ENCODE assay signal across 1 cellular context in genomic region chr16:2147981-2148671, GRCh38.
TF ChIP-seq lines count a peak whose summit lies in the region.

A gene with protein sequence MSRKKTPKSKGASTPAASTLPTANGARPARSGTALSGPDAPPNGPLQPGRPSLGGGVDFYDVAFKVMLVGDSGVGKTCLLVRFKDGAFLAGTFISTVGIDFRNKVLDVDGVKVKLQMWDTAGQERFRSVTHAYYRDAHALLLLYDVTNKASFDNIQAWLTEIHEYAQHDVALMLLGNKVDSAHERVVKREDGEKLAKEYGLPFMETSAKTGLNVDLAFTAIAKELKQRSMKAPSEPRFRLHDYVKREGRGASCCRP (plus strand): TSS chr16:2148625. CDS start chr16:2148784, 159 bp downstream.

TF ChIP-seq in HEK293, 187 proteins besides CTCF, POLR2A, EP300 and RAD21 (continued from another document and continues in another):
- TF ChIP-seq ZNF561 (tag by site-specific recombination; IDR thresholded peaks at IDR 0.05; ENCODE audit: borderline replicate concordance): no peak; the same call in 1 of the 2 replicates
- TF ChIP-seq, protein P1, sequence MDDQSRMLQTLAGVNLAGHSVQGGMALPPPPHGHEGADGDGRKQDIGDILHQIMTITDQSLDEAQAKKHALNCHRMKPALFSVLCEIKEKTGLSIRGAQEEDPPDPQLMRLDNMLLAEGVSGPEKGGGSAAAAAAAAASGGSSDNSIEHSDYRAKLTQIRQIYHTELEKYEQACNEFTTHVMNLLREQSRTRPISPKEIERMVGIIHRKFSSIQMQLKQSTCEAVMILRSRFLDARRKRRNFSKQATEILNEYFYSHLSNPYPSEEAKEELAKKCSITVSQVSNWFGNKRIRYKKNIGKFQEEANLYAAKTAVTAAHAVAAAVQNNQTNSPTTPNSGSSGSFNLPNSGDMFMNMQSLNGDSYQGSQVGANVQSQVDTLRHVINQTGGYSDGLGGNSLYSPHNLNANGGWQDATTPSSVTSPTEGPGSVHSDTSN (CRISPR knock-in tag; IDR thresholded peaks at IDR 0.05): peak; percentile 54; the same call in 1 of the 2 replicates
- peak; percentile 74 for TF ChIP-seq ZNF600 (tag by site-specific recombination; IDR thresholded peaks at IDR 0.05)
- TF ChIP-seq, protein P2, sequence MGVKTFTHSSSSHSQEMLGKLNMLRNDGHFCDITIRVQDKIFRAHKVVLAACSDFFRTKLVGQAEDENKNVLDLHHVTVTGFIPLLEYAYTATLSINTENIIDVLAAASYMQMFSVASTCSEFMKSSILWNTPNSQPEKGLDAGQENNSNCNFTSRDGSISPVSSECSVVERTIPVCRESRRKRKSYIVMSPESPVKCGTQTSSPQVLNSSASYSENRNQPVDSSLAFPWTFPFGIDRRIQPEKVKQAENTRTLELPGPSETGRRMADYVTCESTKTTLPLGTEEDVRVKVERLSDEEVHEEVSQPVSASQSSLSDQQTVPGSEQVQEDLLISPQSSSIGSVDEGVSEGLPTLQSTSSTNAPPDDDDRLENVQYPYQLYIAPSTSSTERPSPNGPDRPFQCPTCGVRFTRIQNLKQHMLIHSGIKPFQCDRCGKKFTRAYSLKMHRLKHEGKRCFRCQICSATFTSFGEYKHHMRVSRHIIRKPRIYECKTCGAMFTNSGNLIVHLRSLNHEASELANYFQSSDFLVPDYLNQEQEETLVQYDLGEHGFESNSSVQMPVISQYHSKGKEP (tag by site-specific recombination; IDR thresholded peaks at IDR 0.05): no peak
- TF ChIP-seq, protein P3, sequence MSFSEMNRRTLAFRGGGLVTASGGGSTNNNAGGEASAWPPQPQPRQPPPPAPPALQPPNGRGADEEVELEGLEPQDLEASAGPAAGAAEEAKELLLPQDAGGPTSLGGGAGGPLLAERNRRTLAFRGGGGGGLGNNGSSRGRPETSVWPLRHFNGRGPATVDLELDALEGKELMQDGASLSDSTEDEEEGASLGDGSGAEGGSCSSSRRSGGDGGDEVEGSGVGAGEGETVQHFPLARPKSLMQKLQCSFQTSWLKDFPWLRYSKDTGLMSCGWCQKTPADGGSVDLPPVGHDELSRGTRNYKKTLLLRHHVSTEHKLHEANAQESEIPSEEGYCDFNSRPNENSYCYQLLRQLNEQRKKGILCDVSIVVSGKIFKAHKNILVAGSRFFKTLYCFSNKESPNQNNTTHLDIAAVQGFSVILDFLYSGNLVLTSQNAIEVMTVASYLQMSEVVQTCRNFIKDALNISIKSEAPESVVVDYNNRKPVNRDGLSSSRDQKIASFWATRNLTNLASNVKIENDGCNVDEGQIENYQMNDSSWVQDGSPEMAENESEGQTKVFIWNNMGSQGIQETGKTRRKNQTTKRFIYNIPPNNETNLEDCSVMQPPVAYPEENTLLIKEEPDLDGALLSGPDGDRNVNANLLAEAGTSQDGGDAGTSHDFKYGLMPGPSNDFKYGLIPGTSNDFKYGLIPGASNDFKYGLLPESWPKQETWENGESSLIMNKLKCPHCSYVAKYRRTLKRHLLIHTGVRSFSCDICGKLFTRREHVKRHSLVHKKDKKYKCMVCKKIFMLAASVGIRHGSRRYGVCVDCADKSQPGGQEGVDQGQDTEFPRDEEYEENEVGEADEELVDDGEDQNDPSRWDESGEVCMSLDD (tag by site-specific recombination; IDR thresholded peaks at IDR 0.05): peak; percentile 83
- TF ChIP-seq ZFP37 (tag by site-specific recombination; IDR thresholded peaks at IDR 0.05): no peak
- no peak for TF ChIP-seq ZNF768 (tag by site-specific recombination; IDR thresholded peaks at IDR 0.05)
- no peak for TF ChIP-seq ZNF645 (tag by site-specific recombination; IDR thresholded peaks at IDR 0.05)
- no peak for TF ChIP-seq ZNF555 (tag by site-specific recombination; conservative IDR thresholded peaks at IDR 0.05)
- TF ChIP-seq ZNF426 (tag by site-specific recombination; IDR thresholded peaks at IDR 0.05): no peak
- no peak for TF ChIP-seq SCRT1 (tag by site-specific recombination; IDR thresholded peaks at IDR 0.05; ENCODE audit: borderline replicate concordance)
- TF ChIP-seq ZNF514 (tag by site-specific recombination; IDR thresholded peaks at IDR 0.05): no peak
- TF ChIP-seq ZNF488 (tag by site-specific recombination; IDR thresholded peaks at IDR 0.05): no peak
- no peak for TF ChIP-seq ZNF707 (tag by site-specific recombination; IDR thresholded peaks at IDR 0.05)
- peak; percentile 95 for TF ChIP-seq ZBTB8A (tag by site-specific recombination; IDR thresholded peaks at IDR 0.05)
- TF ChIP-seq YY2 (tag by site-specific recombination; IDR thresholded peaks at IDR 0.05): no peak
- TF ChIP-seq, protein P4, sequence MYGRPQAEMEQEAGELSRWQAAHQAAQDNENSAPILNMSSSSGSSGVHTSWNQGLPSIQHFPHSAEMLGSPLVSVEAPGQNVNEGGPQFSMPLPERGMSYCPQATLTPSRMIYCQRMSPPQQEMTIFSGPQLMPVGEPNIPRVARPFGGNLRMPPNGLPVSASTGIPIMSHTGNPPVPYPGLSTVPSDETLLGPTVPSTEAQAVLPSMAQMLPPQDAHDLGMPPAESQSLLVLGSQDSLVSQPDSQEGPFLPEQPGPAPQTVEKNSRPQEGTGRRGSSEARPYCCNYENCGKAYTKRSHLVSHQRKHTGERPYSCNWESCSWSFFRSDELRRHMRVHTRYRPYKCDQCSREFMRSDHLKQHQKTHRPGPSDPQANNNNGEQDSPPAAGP (tag by site-specific recombination; IDR thresholded peaks at IDR 0.05): peak; percentile 55; the same call in 1 of the 2 replicates
- TF ChIP-seq ZNF184 (tag by site-specific recombination; IDR thresholded peaks at IDR 0.05): no peak
- peak; percentile 54; the same call in 1 of the 2 replicates for TF ChIP-seq KLF9 (tag by site-specific recombination; IDR thresholded peaks at IDR 0.05; ENCODE audit: low read depth)
- no peak for TF ChIP-seq ZNF704 (tag by site-specific recombination; IDR thresholded peaks at IDR 0.05)
- no peak for TF ChIP-seq ZNF433 (tag by site-specific recombination; IDR thresholded peaks at IDR 0.05; ENCODE audit: low read depth)
- no peak for TF ChIP-seq ZNF211 (tag by site-specific recombination; IDR thresholded peaks at IDR 0.05; ENCODE audit: low read depth)
- no peak for TF ChIP-seq ZNF148 (tag by site-specific recombination; IDR thresholded peaks at IDR 0.05; ENCODE audit: borderline replicate concordance)
- no peak for TF ChIP-seq ZNF169 (tag by site-specific recombination; IDR thresholded peaks at IDR 0.05)
- TF ChIP-seq ZNF248 (tag by site-specific recombination; IDR thresholded peaks at IDR 0.05): no peak
- no peak for TF ChIP-seq ZNF112 (tag by site-specific recombination; IDR thresholded peaks at IDR 0.05)
- no peak for TF ChIP-seq YY1 (tag by site-specific recombination; IDR thresholded peaks at IDR 0.05)
- peak; percentile 31; the same call in 1 of the 2 replicates for TF ChIP-seq ZNF629 (tag by site-specific recombination; IDR thresholded peaks at IDR 0.05)
- no peak for TF ChIP-seq ZNF37A (tag by site-specific recombination; IDR thresholded peaks at IDR 0.05)
- no peak for TF ChIP-seq ZNF830 (tag by site-specific recombination; IDR thresholded peaks at IDR 0.05; ENCODE audit: low read depth)
- no peak for TF ChIP-seq ZSCAN5A (tag by site-specific recombination; IDR thresholded peaks at IDR 0.05)
- 0 out of 2 replicates have a peak, but pooled peaks have one; percentile 27 for TF ChIP-seq ZXDB (tag by site-specific recombination; IDR thresholded peaks at IDR 0.05)
- no peak for TF ChIP-seq OSR2 (tag by site-specific recombination; IDR thresholded peaks at IDR 0.05)
- no peak for TF ChIP-seq OVOL3 (tag by site-specific recombination; IDR thresholded peaks at IDR 0.05)
- no peak for TF ChIP-seq KLF10 (tag by site-specific recombination; IDR thresholded peaks at IDR 0.05)
- peak; percentile 92 for TF ChIP-seq SP7 (tag by site-specific recombination; IDR thresholded peaks at IDR 0.05)
- no peak for TF ChIP-seq MEIS1 (CRISPR knock-in tag; IDR thresholded peaks at IDR 0.05; ENCODE audit: borderline replicate concordance)
- no peak for TF ChIP-seq BCL11A (tag by site-specific recombination; IDR thresholded peaks at IDR 0.05; ENCODE audit: low read depth)
- no peak for TF ChIP-seq ZNF776 (tag by site-specific recombination; IDR thresholded peaks at IDR 0.05; ENCODE audit: borderline replicate concordance)
- peak; percentile 65; the same call in 1 of the 2 replicates for TF ChIP-seq GLIS1 (tag by site-specific recombination; IDR thresholded peaks at IDR 0.05)
- TF ChIP-seq ZNF266 (tag by site-specific recombination; IDR thresholded peaks at IDR 0.05; ENCODE audit: low read depth): no peak
- TF ChIP-seq KLF1 (tag by site-specific recombination; IDR thresholded peaks at IDR 0.05): peak; percentile 70
- peak; percentile 48; the same call in 1 of the 2 replicates for TF ChIP-seq ZBTB20 (tag by site-specific recombination; IDR thresholded peaks at IDR 0.05)
- TF ChIP-seq, protein P5, sequence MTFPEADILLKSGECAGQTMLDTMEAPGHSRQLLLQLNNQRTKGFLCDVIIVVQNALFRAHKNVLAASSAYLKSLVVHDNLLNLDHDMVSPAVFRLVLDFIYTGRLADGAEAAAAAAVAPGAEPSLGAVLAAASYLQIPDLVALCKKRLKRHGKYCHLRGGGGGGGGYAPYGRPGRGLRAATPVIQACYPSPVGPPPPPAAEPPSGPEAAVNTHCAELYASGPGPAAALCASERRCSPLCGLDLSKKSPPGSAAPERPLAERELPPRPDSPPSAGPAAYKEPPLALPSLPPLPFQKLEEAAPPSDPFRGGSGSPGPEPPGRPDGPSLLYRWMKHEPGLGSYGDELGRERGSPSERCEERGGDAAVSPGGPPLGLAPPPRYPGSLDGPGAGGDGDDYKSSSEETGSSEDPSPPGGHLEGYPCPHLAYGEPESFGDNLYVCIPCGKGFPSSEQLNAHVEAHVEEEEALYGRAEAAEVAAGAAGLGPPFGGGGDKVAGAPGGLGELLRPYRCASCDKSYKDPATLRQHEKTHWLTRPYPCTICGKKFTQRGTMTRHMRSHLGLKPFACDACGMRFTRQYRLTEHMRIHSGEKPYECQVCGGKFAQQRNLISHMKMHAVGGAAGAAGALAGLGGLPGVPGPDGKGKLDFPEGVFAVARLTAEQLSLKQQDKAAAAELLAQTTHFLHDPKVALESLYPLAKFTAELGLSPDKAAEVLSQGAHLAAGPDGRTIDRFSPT (tag by site-specific recombination; IDR thresholded peaks at IDR 0.05): peak; percentile 47; the same call in 1 of the 2 replicates
- TF ChIP-seq GLI2 (tag by site-specific recombination; IDR thresholded peaks at IDR 0.05; ENCODE audit: borderline replicate concordance, low read depth): no peak
- no peak for TF ChIP-seq ZNF416 (tag by site-specific recombination; IDR thresholded peaks at IDR 0.05)
- no peak for TF ChIP-seq ZNF548 (tag by site-specific recombination; IDR thresholded peaks at IDR 0.05)
- no peak for TF ChIP-seq RBAK (tag by site-specific recombination; IDR thresholded peaks at IDR 0.05)
